Comparison of ENCODE assay signal across 25 cellular contexts in the genomic region with DNA sequence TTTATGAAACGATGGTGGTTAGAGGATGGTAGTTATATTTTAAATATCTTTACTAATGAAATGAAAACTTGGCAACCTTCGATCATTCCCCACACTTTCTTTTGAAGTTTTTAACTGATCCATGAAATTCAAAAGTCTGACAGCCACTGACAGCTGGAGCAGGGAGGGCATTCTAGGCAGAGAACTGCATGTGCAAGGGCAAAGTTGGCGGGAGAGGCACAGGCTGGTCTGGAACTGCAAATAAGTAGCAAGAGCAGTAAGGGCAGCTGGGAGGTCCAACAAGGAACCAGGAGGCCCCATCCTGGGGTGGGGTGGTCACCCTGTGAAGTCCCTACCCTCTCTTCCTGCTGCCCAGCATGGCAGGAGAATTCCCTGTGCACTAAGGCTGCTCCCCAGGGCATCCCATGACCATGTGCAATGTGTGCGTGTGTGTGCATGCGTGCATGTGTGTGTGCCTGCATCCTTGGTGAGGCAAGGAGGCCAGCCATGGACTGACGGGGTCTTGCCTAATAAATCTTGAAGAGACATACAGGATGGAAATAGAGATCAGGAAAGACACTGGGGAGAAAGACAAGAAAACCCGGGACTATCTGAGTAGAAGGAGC. TPM values are rescaled to one million over a fixed set of nuclear protein-coding genes. Genes with fewer than 3 reads are reported as not detected.
DNase-seq lines count a peak whose midpoint lies in the region; ATAC-seq and TF ChIP-seq lines count a peak whose summit lies in the region.
"Had no signal": no experiment of that assay in that cellular context is flagged by ENCODE, and none has a peak within 500 bp of the region (broad histone marks: within the 10 kb centered on the region; RNA-seq: fewer than 3 reads in every experiment).

No MANE protein-coding gene starts in this region.

- DNase-seq in activated CD8-positive, alpha-beta memory T cell treated with anti-CD3 and anti-CD28 coated beads for 24 hours, result peak; percentile 17
- DNase-seq in activated CD8-positive, alpha-beta memory T cell treated with anti-CD3 and anti-CD28 coated beads, Interleukin-2, amount 50 U/mL, for 4 hours, result no peak
- DNase-seq in WERI-Rb-1 (peak; percentile 55), myocyte (ENCODE audit: low read depth) (peak; percentile 45), Ammon's horn (ENCODE audit: low spot score) (no peak), NCI-H1048 (lab: John Stamatoyannopoulos, UW) (no peak)
- no peak for DNase-seq in activated T-cell treated with anti-CD3 and anti-CD28 coated beads, Interleukin-2, amount 50 U/mL, for 4 hours
- DNase-seq: C1 segment of cervical spinal cord; CD4-positive, alpha-beta memory T cell; COR-L47; DMS79 treated with DMSO at 0.1 percent for 48 hours; GF-D8; IMR-90; KG1; MM.1S; NCI-H1417; NCI-H187 treated with DMSO at 0.1 percent for 48 hours; NCI-H774; SIG-M5; SK-N-SH; SW 1271 had no signal

- no peaks in the 10 kb centered on the region for H3K36me3 Mint-ChIP-seq in activated T-cell treated with anti-CD3 and anti-CD28 coated beads, Interleukin-2, amount 50 U/mL, for 4 hours (ENCODE audit: insufficient read depth)
- H3K36me3 Mint-ChIP-seq: CD4-positive, alpha-beta memory T cell had no signal

- peaks cover 12% of the 10 kb centered on the region for H3K27me3 Mint-ChIP-seq in activated T-cell treated with anti-CD3 and anti-CD28 coated beads, Interleukin-2, amount 50 U/mL, for 4 hours (ENCODE audit: low read depth)

- H3K4me3 Mint-ChIP-seq in activated T-cell treated with anti-CD3 and anti-CD28 coated beads, Interleukin-2, amount 50 U/mL, for 4 hours, result no peak overlapping the region
- H3K4me3 Mint-ChIP-seq: CD4-positive, alpha-beta memory T cell had no signal

- no peaks in the 10 kb centered on the region for H3K9me3 ChIP-seq in WERI-Rb-1 (ENCODE audit: severe bottlenecking)
- H3K9me3 ChIP-seq: SK-N-SH had no signal

- peaks cover 2% of the 10 kb centered on the region for H3K9me3 Mint-ChIP-seq in activated T-cell treated with anti-CD3 and anti-CD28 coated beads, Interleukin-2, amount 50 U/mL, for 4 hours

- no peak overlapping the region for H3K4me3 ChIP-seq in WERI-Rb-1 (ENCODE audit: low read depth, low read length)

- no peaks in the 10 kb centered on the region for H3K36me3 ChIP-seq in WERI-Rb-1

- H3K4me1 Mint-ChIP-seq in activated T-cell treated with anti-CD3 and anti-CD28 coated beads, Interleukin-2, amount 50 U/mL, for 4 hours (ENCODE audit: low read depth), result peaks cover 2% of the 10 kb centered on the region
- H3K4me1 Mint-ChIP-seq: CD4-positive, alpha-beta memory T cell had no signal

- no peak for TF ChIP-seq CTCF in WERI-Rb-1 (IDR thresholded peaks at IDR 0.05; ENCODE audit: low read depth, low read length)

- no peaks in the 10 kb centered on the region for H3K27me3 ChIP-seq in WERI-Rb-1 (ENCODE audit: insufficient read depth, low read depth, severe bottlenecking)

- ATAC-seq in activated T-cell treated with anti-CD3 and anti-CD28 coated beads, Interleukin-2, amount 50 U/mL, for 4 hours, result no peak
- ATAC-seq: Panc1 had no signal

- peak overlapping the region; percentile 93 for H3K27ac ChIP-seq in WERI-Rb-1
- H3K27ac ChIP-seq: RWPE1 had no signal

RNA-seq across cellular contexts. Expression of a gene that starts 33.1 kb away (rescaled TPM):
- 16.0 and 28.9 TPM in 2 replicates for total RNA-seq in myocyte
- polyA plus RNA-seq in myocyte (2012), result 11.4 TPM
- under 1 TPM in 2 of 3 donors, not detected in 1; 0.20 to 0.22 TPM for total RNA-seq in activated T-cell treated with anti-CD3 and anti-CD28 coated beads, Interleukin-2, amount 50 U/mL, for 4 hours
- total RNA-seq: CD4-positive, alpha-beta memory T cell; IMR-90; OCI-LY7 had no signal
- polyA plus RNA-seq: AG04450; CD4-positive, alpha-beta memory T cell; IMR-90 had no signal

Comparison
In these comparisons a context has a peak if more than half of its experiments do, and no peak if none do; other contexts are left out.
1. DNase-seq: peak in activated CD8-positive, alpha-beta memory T cell treated with anti-CD3 and anti-CD28 coated beads for 24 hours (single experiment), WERI-Rb-1 (single experiment) and myocyte (single experiment); none in activated CD8-positive, alpha-beta memory T cell treated with anti-CD3 and anti-CD28 coated beads, Interleukin-2, amount 50 U/mL, for 4 hours (single experiment), Ammon's horn (single experiment), activated T-cell treated with anti-CD3 and anti-CD28 coated beads, Interleukin-2, amount 50 U/mL, for 4 hours (single experiment) and NCI-H1048 (single experiment).
2. RNA of a gene that starts 33.1 kb away (total RNA-seq): 16.0 to 28.9 TPM in myocyte; 0.20 to 0.22 TPM in activated T-cell treated with anti-CD3 and anti-CD28 coated beads, Interleukin-2, amount 50 U/mL, for 4 hours; every median in the first group is over 10 times any median in the second.